In genomic region chr20:63775096-63775978, GRCh38 we compare ENCODE assay signal across 8 cellular contexts. TPM values are rescaled to one million over a fixed set of nuclear protein-coding genes. Genes with fewer than 3 reads are reported as not detected.
DNase-seq lines count a peak whose midpoint lies in the region; ATAC-seq and TF ChIP-seq lines count a peak whose summit lies in the region.

No MANE protein-coding gene starts in this region.

- 7% methylated on average over 67 of the region's 67 CpGs for WGBS in HUES64

- CTCF ChIA-PET in AG04449 (lab: Yijun Ruan, JAX), result interaction anchor here (0.5 to 4.7 kb wide), 38 partner anchors 9 to 345 kb away, joined by 3 to 61 read pairs (median 5); partner anchors contain the start of genes PTK6 and TPD52L2

- TF ChIP-seq CTCF in AG04449 (IDR thresholded peaks at IDR 0.05; ENCODE audit: insufficient read depth, low read length, missing control alignments) (peak; percentile 91), breast epithelium (IDR thresholded peaks at IDR 0.05) (peak; percentile 27 to 58 (median 47))

- DNase-seq in AG04449 (ENCODE audit: low read depth, low spot score) (no peak), breast epithelium (ENCODE audit: low spot score in 2 of 2) (no peak), iris pigment epithelial cell (ENCODE audit: low read depth) (peak; percentile 24), stromal cell of bone marrow (ENCODE audit: low read depth) (peak; percentile 5), NCI-H69 (lab: John Stamatoyannopoulos, UW) (no peak), NCI-H510A (lab: John Stamatoyannopoulos, UW) (no peak)

- POLR2A ChIA-PET in AG04449 (lab: Yijun Ruan, JAX), result interaction anchor here (1.2 kb wide), 1 partner anchor 90 kb away, joined by 3 read pairs; the partner anchor contains the start of gene TPD52L2

- H3K9me3 ChIP-seq in HUES64 (ENCODE audit: insufficient read depth, low read depth, low read length) (no peaks in the 10 kb centered on the region), breast epithelium (no peaks in the 10 kb centered on the region)

- peak overlapping the region; percentile 59; the same call in 1 of the 2 replicates for H3K27ac ChIP-seq in HUES64 (ENCODE audit: low read depth, low read length)
- H3K27ac ChIP-seq in breast epithelium, result peak overlapping the region in 1 of 2 donors; percentile 14

- ATAC-seq in GM21825 (IDR thresholded peaks at IDR 0.05; ENCODE audit: unreplicated experiment), result no peak

- peak overlapping the region; percentile 46 for H3K9ac ChIP-seq in HUES64 (ENCODE audit: low read depth, low read length)

- intact Hi-C loops in breast epithelium (cut with DNase I; ENCODE audit: low total_unique reads), result no loop called here

- no peaks in the 10 kb centered on the region for H3K27me3 ChIP-seq in HUES64 (ENCODE audit: insufficient read depth, low read length)
- H3K27me3 ChIP-seq in breast epithelium, result no peaks in the 10 kb centered on the region

- TF ChIP-seq POLR2A in breast epithelium (IDR thresholded peaks at IDR 0.05), result no peak

- H3K36me3 ChIP-seq in HUES64 (ENCODE audit: insufficient read depth, low read length), result no peaks in the 10 kb centered on the region
- no peaks in the 10 kb centered on the region for H3K36me3 ChIP-seq in breast epithelium

- peak overlapping the region; percentile 37 for H3K4me3 ChIP-seq in AG04449 (ENCODE audit: low read depth, low read length)
- peak overlapping the region; percentile 57 for H3K4me3 ChIP-seq in HUES64 (ENCODE audit: low read length)
- H3K4me3 ChIP-seq in breast epithelium, result peak overlapping the region; percentile 10 to 57 (median 13)

- H3K4me1 ChIP-seq in HUES64 (ENCODE audit: insufficient read depth, low read length) (peaks cover 10% of the 10 kb centered on the region; the same call in 1 of the 2 replicates), breast epithelium (no peaks in the 10 kb centered on the region)

RNA-seq across cellular contexts. Expression of gene SLC2A4RG, which starts 35.8 kb away (rescaled TPM):
- 26.3 TPM for polyA plus RNA-seq in HUES64 (2013, experiment 1 of 2)
- 34.2 TPM for polyA plus RNA-seq in HUES64 (2013, experiment 2 of 2)
- total RNA-seq in breast epithelium, result 10 to 100 TPM; 22.9 to 58.9 (median 36.9) TPM

RNA-seq across cellular contexts. Expression of gene LIME1, which starts 38.9 kb away (rescaled TPM):
- 4.9 TPM for polyA plus RNA-seq in HUES64 (2013, experiment 1 of 2)
- 3.9 TPM for polyA plus RNA-seq in HUES64 (2013, experiment 2 of 2)
- 10 to 100 TPM in 2 of 3 donors, 1 to 10 TPM in 1; 7.0 to 16.7 (median 12.0) TPM for total RNA-seq in breast epithelium

RNA-seq across cellular contexts. Expression of gene ZBTB46, which starts 55.7 kb away (rescaled TPM):
- 5.9 TPM for polyA plus RNA-seq in HUES64 (2013, experiment 1 of 2)
- polyA plus RNA-seq in HUES64 (2013, experiment 2 of 2), result 8.4 TPM
- 10 to 100 TPM in 2 of 3 donors, 1 to 10 TPM in 1; 8.2 to 18.7 (median 10.7) TPM for total RNA-seq in breast epithelium

Comparison
In these comparisons a context has a peak if more than half of its experiments do, and no peak if none do; other contexts are left out.
1. DNase-seq: peak in iris pigment epithelial cell (single experiment) and stromal cell of bone marrow (single experiment); none in AG04449 (single experiment), breast epithelium (0 of 2), NCI-H69 (single experiment) and NCI-H510A (single experiment).
2. Peak in every context shown above with its lines, with median percentiles within 50 percentile points of each other: H3K4me3 ChIP-seq.